In the genomic region with DNA sequence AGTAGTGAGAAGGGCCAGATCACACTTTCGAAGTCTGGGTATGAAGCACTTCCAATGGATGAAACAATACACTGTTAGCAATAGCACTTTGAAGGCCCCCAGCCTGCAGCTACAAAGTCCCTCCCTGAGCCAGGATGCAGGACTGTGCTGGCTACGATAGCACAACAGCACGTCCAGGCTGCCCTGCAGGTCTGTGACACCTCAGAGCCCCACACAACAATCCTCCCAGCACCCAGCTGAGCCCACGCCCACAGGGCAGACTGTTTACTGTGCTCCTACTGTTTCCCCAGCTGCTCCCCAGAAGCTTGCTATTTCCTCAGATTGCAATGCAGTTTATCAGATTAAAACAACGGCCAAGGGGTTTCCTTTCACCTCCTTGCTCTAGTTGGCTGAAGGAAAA, we compare ENCODE assay signal across 23 cellular contexts.
"Had no signal": no experiment of that assay in that cellular context is flagged by ENCODE, and none has a peak within 500 bp of the region (broad histone marks: within the 10 kb centered on the region; RNA-seq: fewer than 3 reads in every experiment).

No MANE protein-coding gene starts in this region.

- DNase-seq: activated CD4-positive, alpha-beta T cell treated with anti-CD3 and anti-CD28 coated beads for 4 hours; activated CD4-positive, alpha-beta T cell treated with anti-CD3 and anti-CD28 coated beads, Interleukin-2, amount 50 U/mL, for 48 hours; activated CD4-positive, CD25-positive, alpha-beta regulatory T cell; activated CD8-positive, alpha-beta memory T cell treated with anti-CD3 and anti-CD28 coated beads for 24 hours; activated gamma-delta T cell; activated naive CD4-positive, alpha-beta T cell treated with anti-CD3 and anti-CD28 coated beads, Interleukin-2, amount 50 U/mL, for 16 hours; amniotic stem cell; brain microvascular endothelial cell; foreskin fibroblast; head of caudate nucleus; hypothalamus; immature natural killer cell; kidney; left colon; mammary epithelial cell; midbrain; naive thymus-derived CD4-positive, alpha-beta T cell; occipital lobe; psoas muscle; stimulated activated CD4-positive, alpha-beta T cell treated with anti-CD3 and anti-CD28 coated beads, Interleukin-1b, Interleukin-23, amount 100 ng/mL, for 48 hours; stimulated activated naive CD4-positive, alpha-beta T cell treated with Interleukin-2 at 50 U/mL for 16 hours; trophoblast cell; uterus had no signal
